16 cellular contexts compared by ENCODE assay signal in the genomic region with DNA sequence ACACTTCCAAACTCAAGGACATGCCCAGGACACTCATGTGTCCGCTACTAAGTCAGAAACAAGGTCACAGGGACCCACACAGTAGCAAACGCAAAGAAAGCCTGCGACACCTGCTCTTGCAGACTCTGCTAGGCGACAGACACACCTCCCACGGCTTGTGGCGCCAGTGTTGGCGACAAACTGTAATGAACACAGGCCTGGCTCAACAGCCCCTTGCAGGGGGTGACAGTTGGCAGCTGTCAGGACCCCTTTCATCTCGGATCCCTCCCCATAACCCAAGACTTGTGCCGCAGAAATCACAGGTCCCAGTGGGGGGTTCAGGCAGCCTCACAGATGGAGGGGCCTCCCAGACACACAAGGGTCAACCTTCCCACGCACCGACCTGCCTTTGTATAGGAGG. TPM values are rescaled to one million over a fixed set of nuclear protein-coding genes. Genes with fewer than 3 reads are reported as not detected.
DNase-seq lines count a peak whose midpoint lies in the region; ATAC-seq, FAIRE-seq and TF ChIP-seq lines count a peak whose summit lies in the region.
"Had no signal": no experiment of that assay in that cellular context is flagged by ENCODE, and none has a peak within 500 bp of the region (broad histone marks: within the 10 kb centered on the region; RNA-seq: fewer than 3 reads in every experiment).

No MANE protein-coding gene starts in this region.

- H4K20me1 ChIP-seq in HepG2 (ENCODE audit: insufficient read depth, low read length): no peaks in the 10 kb centered on the region

- TF ChIP-seq EP300 in HepG2 (IDR thresholded peaks at IDR 0.05; ENCODE audit: low read depth in 2 of 2, low read length in 2 of 2) (no peak), HepG2 (CRISPR knock-in tag; IDR thresholded peaks at IDR 0.05; ENCODE audit: borderline replicate concordance) (no peak)

- H3K9ac ChIP-seq in HepG2 (ENCODE audit: insufficient read depth, low read depth, low read length): no peak overlapping the region

- peak; percentile 48 for DNase-seq in HepG2 (ENCODE audit: low spot score)
- DNase-seq in right lobe of liver: no peak
- DNase-seq in NCI-H69 (lab: John Stamatoyannopoulos, UW): peak; percentile 92
- DNase-seq in left ventricle myocardium inferior: no peak
- no peak for DNase-seq in type B pancreatic cell (ENCODE audit: extremely low spot score, unreplicated experiment)
- no peak for DNase-seq in SKM-1 (lab: John Stamatoyannopoulos, UW; ENCODE audit: unreplicated experiment)
- DNase-seq: activated CD4-positive, alpha-beta T cell treated with anti-CD3 and anti-CD28 coated beads, Interleukin-2, amount 50 U/mL, for 48 hours; DMS79 treated with DMSO at 0.1 percent for 48 hours; mucosa of descending colon; SIG-M5; stimulated activated CD4-positive, alpha-beta T cell treated with anti-CD3 and anti-CD28 coated beads, Interleukin-1b, Interleukin-23, amount 100 ng/mL, for 48 hours had no signal

- H3K27ac Mint-ChIP-seq in type B pancreatic cell: peak overlapping the region; percentile 25

- peaks cover 5 to 42% of the 10 kb centered on the region in 2 experiments; a peak in 3 of 5 replicates for H3K27me3 ChIP-seq in HepG2 (ENCODE audit: control insufficient read depth in 1 of 2, insufficient read depth in 2 of 2, low read length in 2 of 2)
- H3K27me3 ChIP-seq in right lobe of liver: no peaks in the 10 kb centered on the region
- peaks cover 30% of the 10 kb centered on the region for H3K27me3 ChIP-seq in left ventricle myocardium inferior (ENCODE audit: low read depth)

- H3K9me3 ChIP-seq in HepG2 (ENCODE audit: low read length) (no peaks in the 10 kb centered on the region), right lobe of liver (no peaks in the 10 kb centered on the region), left ventricle myocardium inferior (replicated peaks) (no peaks in the 10 kb centered on the region)
- H3K9me3 ChIP-seq: mucosa of descending colon had no signal

- peaks cover 19% of the 10 kb centered on the region for H3K27me3 Mint-ChIP-seq in type B pancreatic cell

- peak overlapping the region; percentile 33 for H3K4me2 ChIP-seq in HepG2 (ENCODE audit: low read depth, low read length)

- no peak for FAIRE-seq in HepG2 (lab: Jason Lieb, UNC)
- FAIRE-seq: TTC549 had no signal

- intact Hi-C loops in HepG2 (cut with micrococcal nuclease; ENCODE audit: unreplicated experiment): no loop called here
- intact Hi-C loops in right lobe of liver (cut with DNase I): no loop called here
- intact Hi-C loops in left ventricle myocardium inferior (cut with micrococcal nuclease): no loop called here

- no peak for TF ChIP-seq RAD21 in HepG2 (CRISPR knock-in tag; IDR thresholded peaks at IDR 0.05)

- no peak overlapping the region for H3K4me3 Mint-ChIP-seq in type B pancreatic cell

- H2AFZ ChIP-seq in HepG2 (ENCODE audit: low read length): no peak overlapping the region

- H3K79me2 ChIP-seq in HepG2 (ENCODE audit: insufficient read depth, low read length): no peaks in the 10 kb centered on the region

- 0% methylated on average over 2 of the region's 11 CpGs for WGBS in HepG2 (ENCODE audit: low lambda C conversion rate)
- no CpG with 5 or more reads among the region's 11 CpGs for WGBS in right lobe of liver (ENCODE audit: insufficient coverage, low coverage, low lambda C conversion rate, missing lambda C conversion rate)

- H3K4me1 ChIP-seq in HepG2 (ENCODE audit: insufficient read depth, low read length) (peaks cover 43% of the 10 kb centered on the region), right lobe of liver (peaks cover 0 to 8% (median 0%) of the 10 kb centered on the region in 4 donors), left ventricle myocardium inferior (peaks cover 37% of the 10 kb centered on the region)

- no peak for TF ChIP-seq POLR2A in HepG2 (IDR thresholded peaks at IDR 0.05; ENCODE audit: insufficient read depth in 1 of 2, low read depth in 2 of 2, low read length in 2 of 2)
- no peak for TF ChIP-seq POLR2A in right lobe of liver (IDR thresholded peaks at IDR 0.05)

- H3K36me3 ChIP-seq in HepG2 (replicated peaks in 1 of 2; ENCODE audit: control insufficient read depth in 1 of 2, insufficient read depth in 2 of 2, low read length in 2 of 2): no peaks in the 10 kb centered on the region
- no peaks in the 10 kb centered on the region for H3K36me3 ChIP-seq in right lobe of liver
- peaks cover 29% of the 10 kb centered on the region for H3K36me3 ChIP-seq in left ventricle myocardium inferior

- no peaks in the 10 kb centered on the region for H3K9me3 Mint-ChIP-seq in type B pancreatic cell

- no peaks in the 10 kb centered on the region for H3K36me3 Mint-ChIP-seq in type B pancreatic cell

- peaks cover 16% of the 10 kb centered on the region for H3K4me1 Mint-ChIP-seq in type B pancreatic cell (ENCODE audit: unreplicated experiment)

- no TSS peak for BruUV-seq in HepG2 (replicated peaks; lab: Mats Ljungman, UMichigan)

- H3K4me3 ChIP-seq in HepG2 (replicated peaks in 1 of 3; ENCODE audit: insufficient read depth in 1 of 3, low read depth in 2 of 3, low read length in 3 of 3) (peak overlapping the region in 1 of 3 experiments; percentile 34; a peak in 1 of 6 replicates), right lobe of liver (no peak overlapping the region), left ventricle myocardium inferior (peak overlapping the region; percentile 72)
- H3K4me3 ChIP-seq: mucosa of descending colon had no signal

- in situ Hi-C loops in HepG2 (cut with HindIII; ENCODE audit: extremely low pct_ligation_motif_present, low pct_unique_long_range_greater_than_20kb): no loop called here

- CTCF ChIA-PET in HepG2 (lab: Yijun Ruan, JAX; ENCODE audit: low intra/inter-chr PET ratio, low total read pairs): no interaction called here

- POLR2A ChIA-PET in HepG2 (lab: Yijun Ruan, JAX): no interaction called here

- TF ChIP-seq CTCF in HepG2 (CRISPR knock-in tag; IDR thresholded peaks at IDR 0.05): no peak
- TF ChIP-seq CTCF in right lobe of liver (IDR thresholded peaks at IDR 0.05): no peak
- TF ChIP-seq CTCF in left ventricle myocardium inferior (IDR thresholded peaks at IDR 0.05; ENCODE audit: borderline replicate concordance): no peak
- no peak for TF ChIP-seq CTCF in type B pancreatic cell (conservative IDR thresholded peaks at IDR 0.05)

- H3K27ac ChIP-seq in HepG2 (ENCODE audit: extremely low read length, insufficient read depth, low read length) (no peak overlapping the region), right lobe of liver (no peak overlapping the region), left ventricle myocardium inferior (replicated peaks) (peak overlapping the region; percentile 95)

- peak; percentile 55 for ATAC-seq in HepG2
- ATAC-seq in right lobe of liver: no peak
- ATAC-seq in GM19455 (IDR thresholded peaks at IDR 0.05; ENCODE audit: unreplicated experiment): no peak
- ATAC-seq in GM21367 (IDR thresholded peaks at IDR 0.05; ENCODE audit: unreplicated experiment): no peak
- ATAC-seq: mucosa of descending colon had no signal

RNA-seq across cellular contexts. Expression of gene CKM, which starts 0.4 kb away (rescaled TPM):
- total RNA-seq in HepG2 (2016; rRNA removed; fragmentation: Illumina TruSeq; extraction: Trizol) (0.27 and 0.80 TPM in 2 replicates), right lobe of liver (10 to 100 TPM in 1 of 6 experiments, 1 to 10 TPM in 2, under 1 TPM in 2, not detected in 1; 0.42 to 25.6 (median 1.1) TPM), left ventricle myocardium inferior (3,974 TPM), type B pancreatic cell (ENCODE audit: low replicate concordance) (0.24 and 1.4 TPM in 2 replicates)
- total RNA-seq in HepG2 (2016; cell fraction: cytosol; rRNA removed; fragmentation: Illumina TruSeq; extraction: Trizol; ENCODE audit: low read depth): 0.30 TPM in 1 of 2 replicates, not detected in the other
- 0.25 and 0.58 TPM in 2 replicates for total RNA-seq in HepG2 (2016; cell fraction: insoluble cytoplasmic fraction; rRNA removed; fragmentation: Illumina TruSeq; extraction: Trizol)
- 0.28 TPM in 2 replicates for total RNA-seq in HepG2 (2016; cell fraction: membrane; rRNA removed; fragmentation: Illumina TruSeq; extraction: Trizol)
- total RNA-seq in HepG2 (2016; cell fraction: nucleus; rRNA removed; fragmentation: Illumina TruSeq; extraction: Trizol): not detected in 2 replicates
- 0.54 and 0.59 TPM in 2 replicates for polyA plus RNA-seq in HepG2 (2011; rRNA removed)
- 0.85 and 1.2 TPM in 2 replicates for polyA plus RNA-seq in HepG2 (2011; cell fraction: cytosol; rRNA removed)
- polyA plus RNA-seq in HepG2 (2011; cell fraction: nucleus; rRNA removed): 0.69 and 0.71 TPM in 2 replicates
- polyA plus RNA-seq in HepG2 (2012): 1.1 and 1.2 TPM in 2 replicates
- 0.33 TPM in 2 replicates for polyA plus RNA-seq in HepG2 (2016; cell fraction: cytosol; fragmentation: Illumina TruSeq; extraction: Trizol; ENCODE audit: low read depth)
- 0.42 and 0.59 TPM in 2 replicates for polyA plus RNA-seq in HepG2 (2016; cell fraction: insoluble cytoplasmic fraction; fragmentation: Illumina TruSeq; extraction: Trizol; ENCODE audit: low read depth)
- 0.19 and 0.22 TPM in 2 replicates for polyA plus RNA-seq in HepG2 (2016; cell fraction: membrane; fragmentation: Illumina TruSeq; extraction: Trizol; ENCODE audit: low read depth)
- polyA plus RNA-seq in HepG2 (2016; cell fraction: nucleus; fragmentation: Illumina TruSeq; extraction: Trizol; ENCODE audit: insufficient read depth, low read depth): 0.38 and 0.65 TPM in 2 replicates
- 0.16 TPM in 1 of 2 replicates, not detected in the other for polyA minus RNA-seq in HepG2 (2011; rRNA and poly(A)+ RNA removed; ENCODE audit: low replicate concordance)
- polyA minus RNA-seq in HepG2 (2011; cell fraction: cytosol; rRNA and poly(A)+ RNA removed): 0.49 TPM in 1 of 2 replicates, not detected in the other
- polyA minus RNA-seq in HepG2 (2011; cell fraction: nucleus; rRNA and poly(A)+ RNA removed): 0.26 TPM in 1 of 2 replicates, not detected in the other
- total RNA-seq: kidney epithelial cell, M059J had no signal

RNA-seq across cellular contexts. Expression of gene KLC3, which starts 18.2 kb away (rescaled TPM):
- total RNA-seq in HepG2 (2016; rRNA removed; fragmentation: Illumina TruSeq; extraction: Trizol): not detected in 2 replicates
- total RNA-seq in HepG2 (2016; cell fraction: cytosol; rRNA removed; fragmentation: Illumina TruSeq; extraction: Trizol; ENCODE audit: low read depth): not detected in 2 replicates
- not detected in 2 replicates for total RNA-seq in HepG2 (2016; cell fraction: insoluble cytoplasmic fraction; rRNA removed; fragmentation: Illumina TruSeq; extraction: Trizol)
- not detected in 2 replicates for total RNA-seq in HepG2 (2016; cell fraction: membrane; rRNA removed; fragmentation: Illumina TruSeq; extraction: Trizol)
- total RNA-seq in HepG2 (2016; cell fraction: nucleus; rRNA removed; fragmentation: Illumina TruSeq; extraction: Trizol): not detected in 2 replicates
- 0.13 and 0.26 TPM in 2 replicates for polyA plus RNA-seq in HepG2 (2011; rRNA removed)
- polyA plus RNA-seq in HepG2 (2011; cell fraction: cytosol; rRNA removed): 0.09 and 0.20 TPM in 2 replicates
- 0.37 and 0.40 TPM in 2 replicates for polyA plus RNA-seq in HepG2 (2011; cell fraction: nucleus; rRNA removed)
- polyA plus RNA-seq in HepG2 (2012): 0.15 TPM in 1 of 2 replicates, not detected in the other
- polyA plus RNA-seq in HepG2 (2016; cell fraction: cytosol; fragmentation: Illumina TruSeq; extraction: Trizol; ENCODE audit: low read depth): not detected in 2 replicates
- polyA plus RNA-seq in HepG2 (2016; cell fraction: insoluble cytoplasmic fraction; fragmentation: Illumina TruSeq; extraction: Trizol; ENCODE audit: low read depth): not detected in 2 replicates
- polyA plus RNA-seq in HepG2 (2016; cell fraction: membrane; fragmentation: Illumina TruSeq; extraction: Trizol; ENCODE audit: low read depth): not detected in 2 replicates
- polyA plus RNA-seq in HepG2 (2016; cell fraction: nucleus; fragmentation: Illumina TruSeq; extraction: Trizol; ENCODE audit: insufficient read depth, low read depth): not detected in 2 replicates
- 0.46 TPM in 1 of 2 replicates, not detected in the other for polyA minus RNA-seq in HepG2 (2011; rRNA and poly(A)+ RNA removed; ENCODE audit: low replicate concordance)
- not detected in 2 replicates for polyA minus RNA-seq in HepG2 (2011; cell fraction: cytosol; rRNA and poly(A)+ RNA removed)
- polyA minus RNA-seq in HepG2 (2011; cell fraction: nucleus; rRNA and poly(A)+ RNA removed): not detected in 2 replicates
- total RNA-seq in right lobe of liver: under 1 TPM in 2 of 6 experiments, not detected in 4; 0.22 to 0.26 TPM
- not detected for total RNA-seq in left ventricle myocardium inferior
- 4.9 and 12.8 TPM in 2 replicates for total RNA-seq in type B pancreatic cell (ENCODE audit: low replicate concordance)
- total RNA-seq: mucosa of descending colon had no signal

RNA-seq across cellular contexts. Expression of gene ERCC2, which starts 48.1 kb away (rescaled TPM):
- total RNA-seq in HepG2 (2016; rRNA removed; fragmentation: Illumina TruSeq; extraction: Trizol): 20.5 and 25.4 TPM in 2 replicates
- 4.8 and 6.0 TPM in 2 replicates for total RNA-seq in HepG2 (2016; cell fraction: cytosol; rRNA removed; fragmentation: Illumina TruSeq; extraction: Trizol; ENCODE audit: low read depth)
- total RNA-seq in HepG2 (2016; cell fraction: insoluble cytoplasmic fraction; rRNA removed; fragmentation: Illumina TruSeq; extraction: Trizol): 17.4 and 24.0 TPM in 2 replicates
- 10.7 and 11.8 TPM in 2 replicates for total RNA-seq in HepG2 (2016; cell fraction: membrane; rRNA removed; fragmentation: Illumina TruSeq; extraction: Trizol)
- 18.4 and 26.1 TPM in 2 replicates for total RNA-seq in HepG2 (2016; cell fraction: nucleus; rRNA removed; fragmentation: Illumina TruSeq; extraction: Trizol)
- polyA plus RNA-seq in HepG2 (2011; rRNA removed): 49.2 and 63.4 TPM in 2 replicates
- polyA plus RNA-seq in HepG2 (2011; cell fraction: cytosol; rRNA removed): 18.2 and 21.9 TPM in 2 replicates
- polyA plus RNA-seq in HepG2 (2011; cell fraction: nucleus; rRNA removed): 186 and 287 TPM in 2 replicates
- polyA plus RNA-seq in HepG2 (2012): 34.7 and 38.8 TPM in 2 replicates
- 6.0 and 6.6 TPM in 2 replicates for polyA plus RNA-seq in HepG2 (2016; cell fraction: cytosol; fragmentation: Illumina TruSeq; extraction: Trizol; ENCODE audit: low read depth)
- polyA plus RNA-seq in HepG2 (2016; cell fraction: insoluble cytoplasmic fraction; fragmentation: Illumina TruSeq; extraction: Trizol; ENCODE audit: low read depth): 21.0 and 26.5 TPM in 2 replicates
- polyA plus RNA-seq in HepG2 (2016; cell fraction: membrane; fragmentation: Illumina TruSeq; extraction: Trizol; ENCODE audit: low read depth): 12.1 and 13.4 TPM in 2 replicates
- 89.8 and 93.0 TPM in 2 replicates for polyA plus RNA-seq in HepG2 (2016; cell fraction: nucleus; fragmentation: Illumina TruSeq; extraction: Trizol; ENCODE audit: insufficient read depth, low read depth)
- 22.0 and 75.7 TPM in 2 replicates for polyA minus RNA-seq in HepG2 (2011; rRNA and poly(A)+ RNA removed; ENCODE audit: low replicate concordance)
- 19.7 and 20.4 TPM in 2 replicates for polyA minus RNA-seq in HepG2 (2011; cell fraction: cytosol; rRNA and poly(A)+ RNA removed)
- 28.0 and 29.0 TPM in 2 replicates for polyA minus RNA-seq in HepG2 (2011; cell fraction: nucleus; rRNA and poly(A)+ RNA removed)
- 10 to 100 TPM in 5 of 6 experiments, 1 to 10 TPM in 1; 9.8 to 13.7 (median 11.3) TPM for total RNA-seq in right lobe of liver
- total RNA-seq in left ventricle myocardium inferior: 11.4 TPM
- 26.9 and 55.8 TPM in 2 replicates for total RNA-seq in type B pancreatic cell (ENCODE audit: low replicate concordance)

Comparison
In these comparisons a context has a peak if more than half of its experiments do, and no peak if none do; other contexts are left out.
1. DNase-seq: peak in HepG2 (single experiment) and NCI-H69 (single experiment); none in right lobe of liver (0 of 3), left ventricle myocardium inferior (single experiment), type B pancreatic cell (single experiment) and SKM-1 (single experiment).
2. RNA of gene CKM, which starts 0.4 kb away (total RNA-seq): 3,974 TPM in left ventricle myocardium inferior (single experiment); 0.42 to 25.6 TPM in right lobe of liver, 0.25 to 0.80 TPM in HepG2 and 0.24 to 1.4 TPM in type B pancreatic cell; every median in the first group is over 100 times any median in the second.